ENCODE assay signal across 10 cellular contexts in the genomic region with DNA sequence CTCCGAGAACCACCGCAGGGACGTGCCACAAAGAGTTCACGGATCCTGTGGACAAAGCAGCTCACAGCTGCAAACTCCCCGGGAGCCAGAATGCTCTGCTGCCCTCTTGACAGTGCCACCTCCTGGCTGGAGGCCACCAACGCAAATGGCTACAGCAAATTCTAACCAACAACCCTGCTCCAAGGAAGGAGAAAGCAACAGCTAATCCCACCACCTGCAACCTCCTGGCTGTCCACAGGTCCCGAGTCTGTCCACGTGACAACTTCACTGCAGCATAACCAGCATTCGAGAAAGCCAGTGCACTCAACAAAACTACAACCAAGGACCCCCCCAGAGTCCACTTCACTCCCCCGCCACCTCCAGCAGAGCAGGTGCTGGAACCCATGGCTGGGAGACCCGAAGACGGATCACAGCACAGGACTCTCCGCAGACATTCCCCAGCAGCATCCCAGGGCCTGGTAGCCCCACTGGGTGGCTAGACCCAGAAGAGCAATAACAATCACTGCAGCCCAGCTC. TPM values are rescaled to one million over a fixed set of nuclear protein-coding genes. Genes with fewer than 3 reads are reported as not detected.
A peak's percentile ranks its signal among the peaks of the same experiment; 100 is the strongest.
DNase-seq lines count a peak whose midpoint lies in the region; ATAC-seq and TF ChIP-seq lines count a peak whose summit lies in the region.
"Had no signal": no experiment of that assay in that cellular context is flagged by ENCODE, and none has a peak within 500 bp of the region (broad histone marks: within the 10 kb centered on the region; RNA-seq: fewer than 3 reads in every experiment).

No MANE protein-coding gene starts in this region.

- TF ChIP-seq CTCF in RWPE2 (IDR thresholded peaks at IDR 0.05; ENCODE audit: poor library complexity, severe bottlenecking) = peak; percentile 11
- peak; percentile 21 for TF ChIP-seq CTCF in fibroblast of villous mesenchyme (IDR thresholded peaks at IDR 0.05; ENCODE audit: insufficient read depth, low read depth, low read length)
- TF ChIP-seq CTCF in transverse colon (IDR thresholded peaks at IDR 0.05) = no peak

- H3K27me3 ChIP-seq in RWPE2 (ENCODE audit: insufficient read depth, poor library complexity, severe bottlenecking) (no peaks in the 10 kb centered on the region), transverse colon (no peaks in the 10 kb centered on the region)
- H3K27me3 ChIP-seq: body of pancreas had no signal

- no peak for ATAC-seq in Right ventricle myocardium superior (ENCODE audit: poor library complexity)
- ATAC-seq in left ventricle myocardium superior = no peak
- ATAC-seq in RWPE2 (ENCODE audit: low read depth) = no peak
- ATAC-seq: body of pancreas had no signal

- intact Hi-C loops in Right ventricle myocardium superior (cut with DNase I) (no loop called here), left ventricle myocardium superior (cut with micrococcal nuclease) (no loop called here), transverse colon (cut with DNase I; ENCODE audit: low total_unique reads) (no loop called here)

- H3K4me3 ChIP-seq in RWPE2 (ENCODE audit: severe bottlenecking) = no peak overlapping the region
- no peak overlapping the region for H3K4me3 ChIP-seq in fibroblast of villous mesenchyme (ENCODE audit: low read depth, low read length)
- H3K4me3 ChIP-seq in transverse colon = no peak overlapping the region
- H3K4me3 ChIP-seq: body of pancreas had no signal

- WGBS in transverse colon (ENCODE audit: low coverage in 1 of 2), 2 donors = 94 to 95% methylated on average over 4 to 9 of the region's 13 CpGs

- TF ChIP-seq POLR2A in transverse colon (IDR thresholded peaks at IDR 0.05) = no peak

- in situ Hi-C loops in transverse colon (cut with MboI; ENCODE audit: low pct_ligation_motif_present in 1 of 4, low pct_unique_long_range_greater_than_20kb in 1 of 4, low sequenced_read_pairs in 3 of 4) = no loop called here

- H3K9me3 ChIP-seq in RWPE2 (ENCODE audit: severe bottlenecking) = peaks cover 11% of the 10 kb centered on the region
- H3K9me3 ChIP-seq in transverse colon = peaks cover 7% of the 10 kb centered on the region in 2 donors

- H3K27ac ChIP-seq in RWPE2 (ENCODE audit: poor library complexity, severe bottlenecking) (no peak overlapping the region), transverse colon (no peak overlapping the region)
- H3K27ac ChIP-seq: body of pancreas had no signal

- DNase-seq in Right ventricle myocardium superior (peak; percentile 31), left ventricle myocardium superior (no peak), RWPE2 (ENCODE audit: low spot score) (peak; percentile 37), fibroblast of villous mesenchyme (ENCODE audit: low read depth) (no peak), transverse colon (peak; percentile 3), SIG-M5 treated with dmso at 0.1 percent for 504 hours (lab: John Stamatoyannopoulos, UW; ENCODE audit: unreplicated experiment) (no peak), globus pallidus (ENCODE audit: low spot score) (no peak), SW 1271 (lab: John Stamatoyannopoulos, UW) (no peak)
- DNase-seq: NCI-H187 had no signal

- no peak for TF ChIP-seq EP300 in transverse colon (IDR thresholded peaks at IDR 0.05; ENCODE audit: low read depth)

- H3K36me3 ChIP-seq in RWPE2 (ENCODE audit: low read depth) = peaks cover 67% of the 10 kb centered on the region
- H3K36me3 ChIP-seq in transverse colon = peaks cover 0 to 60% (median 28%) of the 10 kb centered on the region in 4 donors

- H3K4me1 ChIP-seq in RWPE2 (ENCODE audit: insufficient read depth, poor library complexity, severe bottlenecking) = no peaks in the 10 kb centered on the region
- H3K4me1 ChIP-seq in transverse colon = no peaks in the 10 kb centered on the region
- H3K4me1 ChIP-seq: body of pancreas had no signal

RNA-seq across cellular contexts. Expression of a gene that starts 17.3 kb away (rescaled TPM):
- total RNA-seq in Right ventricle myocardium superior = 15.3 TPM
- 15.7 TPM for total RNA-seq in left ventricle myocardium superior
- total RNA-seq in fibroblast of villous mesenchyme = 43.8 and 60.0 TPM in 2 replicates
- 10 to 100 TPM; 29.9 to 79.3 (median 33.3) TPM for total RNA-seq in transverse colon

Comparison
In these comparisons a context has a peak if more than half of its experiments do, and no peak if none do; other contexts are left out.
1. DNase-seq: peak in Right ventricle myocardium superior (single experiment), RWPE2 (single experiment) and transverse colon (single experiment); none in left ventricle myocardium superior (single experiment), fibroblast of villous mesenchyme (single experiment), SIG-M5 treated with dmso at 0.1 percent for 504 hours (single experiment), globus pallidus (single experiment) and SW 1271 (0 of 2).
2. CTCF ChIP-seq: peak in RWPE2 (single experiment) and fibroblast of villous mesenchyme (single experiment); none in transverse colon (0 of 5).